In the genomic region with DNA sequence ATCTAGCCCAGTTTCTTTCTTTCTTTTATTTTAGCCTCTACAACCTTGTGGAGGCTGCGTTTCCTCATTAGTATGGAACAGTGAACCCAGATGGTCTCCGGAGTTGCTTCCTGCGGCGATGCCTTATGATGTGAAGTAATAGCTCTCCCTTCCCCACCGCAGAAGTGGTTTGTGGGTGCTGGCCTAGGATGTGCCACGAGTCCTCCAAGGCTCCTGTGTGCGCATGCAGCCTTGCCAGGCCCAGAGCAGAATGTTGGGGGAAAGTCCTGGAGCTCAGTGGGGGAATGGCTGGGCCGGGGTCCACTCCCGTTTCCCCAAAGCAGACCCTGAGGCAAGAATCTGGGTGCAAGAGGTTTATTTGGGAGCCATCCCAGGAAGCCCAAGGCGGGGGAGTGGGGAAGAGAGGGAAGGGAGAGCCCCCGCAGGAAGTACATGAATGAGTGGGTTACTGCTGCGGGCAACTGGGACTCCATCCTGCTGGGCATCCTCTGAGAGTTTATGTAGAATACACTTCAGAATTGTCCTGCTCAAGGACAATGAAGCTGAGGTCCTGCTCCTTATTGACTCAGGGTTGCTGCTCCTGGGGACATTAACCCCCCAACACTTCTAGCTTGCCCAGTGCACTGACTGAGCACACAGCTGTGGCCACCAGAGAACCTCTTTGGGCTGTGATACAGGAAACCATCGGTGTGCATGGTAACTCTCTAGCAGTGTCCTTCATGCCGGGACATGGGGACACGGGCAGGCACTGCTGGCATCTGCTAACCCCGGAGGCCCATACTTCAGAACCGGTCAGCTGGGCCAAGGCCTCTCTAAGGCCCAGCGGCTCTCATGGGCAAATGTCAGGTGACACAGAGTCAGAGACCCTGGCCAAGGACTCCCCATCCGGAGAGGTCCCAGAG, we compare ENCODE assay signal across 1 cellular context.
TF ChIP-seq lines count a peak whose summit lies in the region.

No MANE protein-coding gene starts in this region.

TF ChIP-seq in K562, 482 proteins besides CTCF, POLR2A, EP300 and RAD21:
- TF ChIP-seq POLR2G (IDR thresholded peaks at IDR 0.05; ENCODE audit: low read depth, low read length): 0 out of 2 replicates have a peak, but pooled peaks have one; percentile 8
- TF ChIP-seq SMARCE1 (IDR thresholded peaks at IDR 0.05): no peak
